ENCODE assay signal across 1 cellular context in genomic region chr14:94400454-94400853, GRCh38.
TF ChIP-seq lines count a peak whose summit lies in the region.

No MANE protein-coding gene starts in this region.

TF ChIP-seq in HepG2, 621 proteins besides CTCF, POLR2A, EP300 and RAD21 (continued from another document and continues in another):
- TF ChIP-seq ZNF280B (CRISPR knock-in tag; IDR thresholded peaks at IDR 0.05; ENCODE audit: borderline replicate concordance) (no peak), ZNF558 (CRISPR knock-in tag; IDR thresholded peaks at IDR 0.05; ENCODE audit: borderline replicate concordance) (no peak), HCFC1 (IDR thresholded peaks at IDR 0.05; ENCODE audit: low read depth, low read length) (no peak), THAP11 (CRISPR knock-in tag; IDR thresholded peaks at IDR 0.05) (no peak), NR2F2 (IDR thresholded peaks at IDR 0.05; ENCODE audit: borderline replicate concordance, low read depth) (0 out of 2 replicates have a peak, but pooled peaks have one; percentile 20), SALL1 (CRISPR knock-in tag; IDR thresholded peaks at IDR 0.05) (peak; percentile 59; the same call in 1 of the 2 replicates), ZSCAN30 (CRISPR knock-in tag; IDR thresholded peaks at IDR 0.05) (no peak), RFX3 (CRISPR knock-in tag; IDR thresholded peaks at IDR 0.05) (no peak), NR2C2 (CRISPR knock-in tag; IDR thresholded peaks at IDR 0.05; ENCODE audit: borderline replicate concordance) (no peak), ATF2 (CRISPR knock-in tag; IDR thresholded peaks at IDR 0.05) (peak; percentile 78), ASH2L (IDR thresholded peaks at IDR 0.05; ENCODE audit: insufficient read length, low read depth, low read length) (peak; percentile 61), HDAC6 (IDR thresholded peaks at IDR 0.05; ENCODE audit: low read depth, low read length) (no peak), TBX2 (CRISPR knock-in tag; IDR thresholded peaks at IDR 0.05; ENCODE audit: borderline replicate concordance) (peak; percentile 45; the same call in 1 of the 2 replicates), ZNF343 (CRISPR knock-in tag; IDR thresholded peaks at IDR 0.05) (no peak), SIX1 (CRISPR knock-in tag; IDR thresholded peaks at IDR 0.05; ENCODE audit: borderline replicate concordance) (no peak), AHDC1 (CRISPR knock-in tag; IDR thresholded peaks at IDR 0.05; ENCODE audit: borderline replicate concordance) (peak; percentile 71; the same call in 1 of the 2 replicates), ZNF598 (CRISPR knock-in tag; IDR thresholded peaks at IDR 0.05; ENCODE audit: borderline replicate concordance) (no peak), ZNF607 (CRISPR knock-in tag; IDR thresholded peaks at IDR 0.05; ENCODE audit: borderline replicate concordance) (no peak), ZNF816 (CRISPR knock-in tag; IDR thresholded peaks at IDR 0.05; ENCODE audit: borderline replicate concordance) (no peak), TFE3 (CRISPR knock-in tag; IDR thresholded peaks at IDR 0.05) (no peak)
- TF ChIP-seq, protein P1, sequence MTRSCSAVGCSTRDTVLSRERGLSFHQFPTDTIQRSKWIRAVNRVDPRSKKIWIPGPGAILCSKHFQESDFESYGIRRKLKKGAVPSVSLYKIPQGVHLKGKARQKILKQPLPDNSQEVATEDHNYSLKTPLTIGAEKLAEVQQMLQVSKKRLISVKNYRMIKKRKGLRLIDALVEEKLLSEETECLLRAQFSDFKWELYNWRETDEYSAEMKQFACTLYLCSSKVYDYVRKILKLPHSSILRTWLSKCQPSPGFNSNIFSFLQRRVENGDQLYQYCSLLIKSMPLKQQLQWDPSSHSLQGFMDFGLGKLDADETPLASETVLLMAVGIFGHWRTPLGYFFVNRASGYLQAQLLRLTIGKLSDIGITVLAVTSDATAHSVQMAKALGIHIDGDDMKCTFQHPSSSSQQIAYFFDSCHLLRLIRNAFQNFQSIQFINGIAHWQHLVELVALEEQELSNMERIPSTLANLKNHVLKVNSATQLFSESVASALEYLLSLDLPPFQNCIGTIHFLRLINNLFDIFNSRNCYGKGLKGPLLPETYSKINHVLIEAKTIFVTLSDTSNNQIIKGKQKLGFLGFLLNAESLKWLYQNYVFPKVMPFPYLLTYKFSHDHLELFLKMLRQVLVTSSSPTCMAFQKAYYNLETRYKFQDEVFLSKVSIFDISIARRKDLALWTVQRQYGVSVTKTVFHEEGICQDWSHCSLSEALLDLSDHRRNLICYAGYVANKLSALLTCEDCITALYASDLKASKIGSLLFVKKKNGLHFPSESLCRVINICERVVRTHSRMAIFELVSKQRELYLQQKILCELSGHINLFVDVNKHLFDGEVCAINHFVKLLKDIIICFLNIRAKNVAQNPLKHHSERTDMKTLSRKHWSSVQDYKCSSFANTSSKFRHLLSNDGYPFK (CRISPR knock-in tag; IDR thresholded peaks at IDR 0.05; ENCODE audit: borderline replicate concordance): no peak
- TF ChIP-seq, protein P2, sequence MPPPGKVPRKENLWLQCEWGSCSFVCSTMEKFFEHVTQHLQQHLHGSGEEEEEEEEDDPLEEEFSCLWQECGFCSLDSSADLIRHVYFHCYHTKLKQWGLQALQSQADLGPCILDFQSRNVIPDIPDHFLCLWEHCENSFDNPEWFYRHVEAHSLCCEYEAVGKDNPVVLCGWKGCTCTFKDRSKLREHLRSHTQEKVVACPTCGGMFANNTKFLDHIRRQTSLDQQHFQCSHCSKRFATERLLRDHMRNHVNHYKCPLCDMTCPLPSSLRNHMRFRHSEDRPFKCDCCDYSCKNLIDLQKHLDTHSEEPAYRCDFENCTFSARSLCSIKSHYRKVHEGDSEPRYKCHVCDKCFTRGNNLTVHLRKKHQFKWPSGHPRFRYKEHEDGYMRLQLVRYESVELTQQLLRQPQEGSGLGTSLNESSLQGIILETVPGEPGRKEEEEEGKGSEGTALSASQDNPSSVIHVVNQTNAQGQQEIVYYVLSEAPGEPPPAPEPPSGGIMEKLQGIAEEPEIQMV (CRISPR knock-in tag; IDR thresholded peaks at IDR 0.05; ENCODE audit: low read depth): no peak
- TF ChIP-seq, protein P3, sequence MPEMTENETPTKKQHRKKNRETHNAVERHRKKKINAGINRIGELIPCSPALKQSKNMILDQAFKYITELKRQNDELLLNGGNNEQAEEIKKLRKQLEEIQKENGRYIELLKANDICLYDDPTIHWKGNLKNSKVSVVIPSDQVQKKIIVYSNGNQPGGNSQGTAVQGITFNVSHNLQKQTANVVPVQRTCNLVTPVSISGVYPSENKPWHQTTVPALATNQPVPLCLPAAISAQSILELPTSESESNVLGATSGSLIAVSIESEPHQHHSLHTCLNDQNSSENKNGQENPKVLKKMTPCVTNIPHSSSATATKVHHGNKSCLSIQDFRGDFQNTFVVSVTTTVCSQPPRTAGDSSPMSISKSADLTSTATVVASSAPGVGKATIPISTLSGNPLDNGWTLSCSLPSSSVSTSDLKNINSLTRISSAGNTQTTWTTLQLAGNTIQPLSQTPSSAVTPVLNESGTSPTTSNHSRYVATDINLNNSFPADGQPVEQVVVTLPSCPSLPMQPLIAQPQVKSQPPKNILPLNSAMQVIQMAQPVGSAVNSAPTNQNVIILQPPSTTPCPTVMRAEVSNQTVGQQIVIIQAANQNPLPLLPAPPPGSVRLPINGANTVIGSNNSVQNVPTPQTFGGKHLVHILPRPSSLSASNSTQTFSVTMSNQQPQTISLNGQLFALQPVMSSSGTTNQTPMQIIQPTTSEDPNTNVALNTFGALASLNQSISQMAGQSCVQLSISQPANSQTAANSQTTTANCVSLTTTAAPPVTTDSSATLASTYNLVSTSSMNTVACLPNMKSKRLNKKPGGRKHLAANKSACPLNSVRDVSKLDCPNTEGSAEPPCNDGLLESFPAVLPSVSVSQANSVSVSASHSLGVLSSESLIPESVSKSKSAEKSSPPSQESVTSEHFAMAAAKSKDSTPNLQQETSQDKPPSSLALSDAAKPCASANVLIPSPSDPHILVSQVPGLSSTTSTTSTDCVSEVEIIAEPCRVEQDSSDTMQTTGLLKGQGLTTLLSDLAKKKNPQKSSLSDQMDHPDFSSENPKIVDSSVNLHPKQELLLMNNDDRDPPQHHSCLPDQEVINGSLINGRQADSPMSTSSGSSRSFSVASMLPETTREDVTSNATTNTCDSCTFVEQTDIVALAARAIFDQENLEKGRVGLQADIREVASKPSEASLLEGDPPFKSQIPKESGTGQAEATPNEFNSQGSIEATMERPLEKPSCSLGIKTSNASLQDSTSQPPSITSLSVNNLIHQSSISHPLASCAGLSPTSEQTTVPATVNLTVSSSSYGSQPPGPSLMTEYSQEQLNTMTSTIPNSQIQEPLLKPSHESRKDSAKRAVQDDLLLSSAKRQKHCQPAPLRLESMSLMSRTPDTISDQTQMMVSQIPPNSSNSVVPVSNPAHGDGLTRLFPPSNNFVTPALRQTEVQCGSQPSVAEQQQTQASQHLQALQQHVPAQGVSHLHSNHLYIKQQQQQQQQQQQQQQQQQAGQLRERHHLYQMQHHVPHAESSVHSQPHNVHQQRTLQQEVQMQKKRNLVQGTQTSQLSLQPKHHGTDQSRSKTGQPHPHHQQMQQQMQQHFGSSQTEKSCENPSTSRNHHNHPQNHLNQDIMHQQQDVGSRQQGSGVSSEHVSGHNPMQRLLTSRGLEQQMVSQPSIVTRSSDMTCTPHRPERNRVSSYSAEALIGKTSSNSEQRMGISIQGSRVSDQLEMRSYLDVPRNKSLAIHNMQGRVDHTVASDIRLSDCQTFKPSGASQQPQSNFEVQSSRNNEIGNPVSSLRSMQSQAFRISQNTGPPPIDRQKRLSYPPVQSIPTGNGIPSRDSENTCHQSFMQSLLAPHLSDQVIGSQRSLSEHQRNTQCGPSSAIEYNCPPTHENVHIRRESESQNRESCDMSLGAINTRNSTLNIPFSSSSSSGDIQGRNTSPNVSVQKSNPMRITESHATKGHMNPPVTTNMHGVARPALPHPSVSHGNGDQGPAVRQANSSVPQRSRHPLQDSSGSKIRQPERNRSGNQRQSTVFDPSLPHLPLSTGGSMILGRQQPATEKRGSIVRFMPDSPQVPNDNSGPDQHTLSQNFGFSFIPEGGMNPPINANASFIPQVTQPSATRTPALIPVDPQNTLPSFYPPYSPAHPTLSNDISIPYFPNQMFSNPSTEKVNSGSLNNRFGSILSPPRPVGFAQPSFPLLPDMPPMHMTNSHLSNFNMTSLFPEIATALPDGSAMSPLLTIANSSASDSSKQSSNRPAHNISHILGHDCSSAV (CRISPR knock-in tag; IDR thresholded peaks at IDR 0.05; ENCODE audit: borderline replicate concordance): no peak
